8 cellular contexts compared by ENCODE assay signal in genomic region chr17:21573271-21573960, GRCh38.
DNase-seq lines count a peak whose midpoint lies in the region; ATAC-seq and TF ChIP-seq lines count a peak whose summit lies in the region.
"Not testable (repeated sequence)": the region's sequence is repeated elsewhere in the genome, so short reads cannot be mapped to it uniquely, and the experiment has no call there.

No MANE protein-coding gene starts in this region.

- intact Hi-C loops in activated T-helper 1 cell treated with anti-CD3 and anti-CD28 coated beads, Interleukin-12 subunit alpha, Interleukin-12 subunit beta, Interleukin-2, Interleukin-4 antibody, amounts not matched to agents 30 ng/mL and 10 ng/mL and 1 ng/mL, durations not matched to agents 14 hours and 24 hours and 36 hours (cut with micrococcal nuclease), result not testable (repeated sequence)

- H3K36me3 Mint-ChIP-seq in activated T-helper 1 cell treated with anti-CD3 and anti-CD28 coated beads, Interleukin-12 subunit alpha, Interleukin-12 subunit beta, Interleukin-2, Interleukin-4 antibody, amounts not matched to agents 30 ng/mL and 10 ng/mL and 1 ng/mL, durations not matched to agents 14 hours and 24 hours and 36 hours (ENCODE audit: low read depth); memory B cell: not testable (repeated sequence)

- not testable (repeated sequence) for H3K9me3 Mint-ChIP-seq in activated T-helper 1 cell treated with anti-CD3 and anti-CD28 coated beads, Interleukin-12 subunit alpha, Interleukin-12 subunit beta, Interleukin-2, Interleukin-4 antibody, amounts not matched to agents 30 ng/mL and 10 ng/mL and 1 ng/mL, durations not matched to agents 14 hours and 24 hours and 36 hours; memory B cell

- not testable (repeated sequence) for ATAC-seq in memory B cell (ENCODE audit: low read depth)

- DNase-seq in AG09309 (ENCODE audit: low read depth); activated T-helper 1 cell treated with anti-CD3 and anti-CD28 coated beads, Interleukin-12 subunit alpha, Interleukin-12 subunit beta, Interleukin-2, Interleukin-4 antibody, amounts not matched to agents 30 ng/mL and 10 ng/mL and 1 ng/mL, durations not matched to agents 14 hours and 24 hours and 36 hours (ENCODE audit: low spot score); cardiac fibroblast (ENCODE audit: low read depth in 2 of 2); fibroblast of mammary gland (ENCODE audit: low read depth); memory B cell (ENCODE audit: low spot score in 2 of 2): not testable (repeated sequence)
- DNase-seq in NCI-H2227 (lab: John Stamatoyannopoulos, UW; ENCODE audit: unreplicated experiment), result peak; percentile 44
- DNase-seq in retina, result peak; percentile 17

- not testable (repeated sequence) for H3K27ac Mint-ChIP-seq in activated T-helper 1 cell treated with anti-CD3 and anti-CD28 coated beads, Interleukin-12 subunit alpha, Interleukin-12 subunit beta, Interleukin-2, Interleukin-4 antibody, amounts not matched to agents 30 ng/mL and 10 ng/mL and 1 ng/mL, durations not matched to agents 14 hours and 24 hours and 36 hours; memory B cell

- not testable (repeated sequence) for H3K27me3 Mint-ChIP-seq in activated T-helper 1 cell treated with anti-CD3 and anti-CD28 coated beads, Interleukin-12 subunit alpha, Interleukin-12 subunit beta, Interleukin-2, Interleukin-4 antibody, amounts not matched to agents 30 ng/mL and 10 ng/mL and 1 ng/mL, durations not matched to agents 14 hours and 24 hours and 36 hours (ENCODE audit: insufficient read depth); memory B cell

- H3K4me3 Mint-ChIP-seq in activated T-helper 1 cell treated with anti-CD3 and anti-CD28 coated beads, Interleukin-12 subunit alpha, Interleukin-12 subunit beta, Interleukin-2, Interleukin-4 antibody, amounts not matched to agents 30 ng/mL and 10 ng/mL and 1 ng/mL, durations not matched to agents 14 hours and 24 hours and 36 hours, result peak overlapping the region; percentile 54
- peak overlapping the region; percentile 61 for H3K4me3 Mint-ChIP-seq in memory B cell

- not testable (repeated sequence) for TF ChIP-seq CTCF in AG09309 (IDR thresholded peaks at IDR 0.05; ENCODE audit: control insufficient read depth, insufficient read depth, low read depth, low read length, missing control alignments); cardiac fibroblast (IDR thresholded peaks at IDR 0.05; ENCODE audit: low read depth, low read length); fibroblast of mammary gland (conservative IDR thresholded peaks at IDR 0.05; ENCODE audit: control insufficient read depth, insufficient read depth, low read depth, low read length)

- peak overlapping the region; percentile 9 for H3K27ac ChIP-seq in temporal lobe (ENCODE audit: low read depth, low read length)

- H3K4me1 Mint-ChIP-seq in activated T-helper 1 cell treated with anti-CD3 and anti-CD28 coated beads, Interleukin-12 subunit alpha, Interleukin-12 subunit beta, Interleukin-2, Interleukin-4 antibody, amounts not matched to agents 30 ng/mL and 10 ng/mL and 1 ng/mL, durations not matched to agents 14 hours and 24 hours and 36 hours (ENCODE audit: low read depth); memory B cell: not testable (repeated sequence)

- peak overlapping the region; percentile 56 for H3K4me3 ChIP-seq in AG09309 (ENCODE audit: control insufficient read depth, low read depth, low read length)
- H3K4me3 ChIP-seq in cardiac fibroblast (replicated peaks in 1 of 2; ENCODE audit: low read depth in 2 of 2, low read length in 2 of 2), result peak overlapping the region; percentile 52 to 62
- H3K4me3 ChIP-seq in fibroblast of mammary gland (ENCODE audit: control insufficient read depth, low read depth, low read length), result peak overlapping the region; percentile 59
